In genomic region chr5:150757087-150757649, GRCh38 we compare ENCODE assay signal across 1 cellular context.
TF ChIP-seq lines count a peak whose summit lies in the region.

No MANE protein-coding gene starts in this region.

TF ChIP-seq in HepG2, 621 proteins besides CTCF, POLR2A, EP300 and RAD21:
- no peak for TF ChIP-seq ZNF788 (CRISPR knock-in tag; IDR thresholded peaks at IDR 0.05; ENCODE audit: borderline replicate concordance)
- 0 out of 2 replicates have a peak, but pooled peaks have one; percentile 15 for TF ChIP-seq ZBTB40 (IDR thresholded peaks at IDR 0.05)
- no peak for TF ChIP-seq ZBTB40 (CRISPR knock-in tag; IDR thresholded peaks at IDR 0.05)
- TF ChIP-seq MAFK (conservative IDR thresholded peaks at IDR 0.05 in 1 of 2, IDR thresholded peaks at IDR 0.05 in 1 of 2; ENCODE audit: low read length in 2 of 2): 0 out of 4 replicates have a peak, but pooled peaks of 1 of the 2 experiments have one; percentile 11
- TF ChIP-seq ZSCAN30 (CRISPR knock-in tag; IDR thresholded peaks at IDR 0.05): no peak
- 0 out of 2 replicates have a peak, but pooled peaks have one; percentile 22 for TF ChIP-seq MAFF (IDR thresholded peaks at IDR 0.05; ENCODE audit: low read depth, low read length)
- no peak for TF ChIP-seq FOXO1 (CRISPR knock-in tag; IDR thresholded peaks at IDR 0.05)
- no peak for TF ChIP-seq IRX3 (CRISPR knock-in tag; IDR thresholded peaks at IDR 0.05; ENCODE audit: borderline replicate concordance, low read depth)
